In the genomic region with DNA sequence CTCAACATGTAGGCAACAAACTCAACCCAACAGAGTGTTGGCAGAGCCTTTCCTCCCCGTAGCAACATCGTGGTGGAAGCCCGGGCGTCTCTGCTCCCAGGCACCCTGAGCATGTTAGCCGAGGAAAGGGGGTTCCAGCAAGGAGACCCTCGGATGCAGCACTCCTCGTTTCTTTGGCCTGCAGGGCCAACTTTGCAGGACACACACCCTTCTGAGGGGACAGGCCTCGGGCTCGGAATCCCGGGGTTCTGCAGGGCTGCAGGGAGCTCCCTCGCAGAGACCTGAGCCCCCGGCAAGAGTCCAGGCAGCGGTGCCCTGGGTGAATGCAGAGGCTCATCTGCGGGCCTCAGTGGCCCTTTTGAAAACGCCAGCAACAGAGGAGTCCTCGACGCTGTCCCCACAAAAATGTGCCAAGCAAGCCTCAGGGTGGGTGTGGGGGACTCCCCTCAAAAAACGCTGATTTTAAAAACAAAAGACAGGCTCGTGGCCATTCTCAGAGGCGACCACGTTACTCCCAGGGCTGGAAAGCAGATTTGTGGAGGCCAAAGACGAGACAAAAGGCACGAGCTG, we compare ENCODE assay signal across 1 cellular context.
TF ChIP-seq lines count a peak whose summit lies in the region.

No MANE protein-coding gene starts in this region.

TF ChIP-seq in SK-N-SH, 30 proteins besides CTCF, POLR2A, EP300 and RAD21 (continued from another document):
- TF ChIP-seq, protein P1, sequence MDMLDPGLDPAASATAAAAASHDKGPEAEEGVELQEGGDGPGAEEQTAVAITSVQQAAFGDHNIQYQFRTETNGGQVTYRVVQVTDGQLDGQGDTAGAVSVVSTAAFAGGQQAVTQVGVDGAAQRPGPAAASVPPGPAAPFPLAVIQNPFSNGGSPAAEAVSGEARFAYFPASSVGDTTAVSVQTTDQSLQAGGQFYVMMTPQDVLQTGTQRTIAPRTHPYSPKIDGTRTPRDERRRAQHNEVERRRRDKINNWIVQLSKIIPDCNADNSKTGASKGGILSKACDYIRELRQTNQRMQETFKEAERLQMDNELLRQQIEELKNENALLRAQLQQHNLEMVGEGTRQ (IDR thresholded peaks at IDR 0.05; ENCODE audit: borderline replicate concordance, low read depth, low read length): no peak
- no peak for TF ChIP-seq RXRA (IDR thresholded peaks at IDR 0.05; ENCODE audit: borderline replicate concordance, low read depth)
- TF ChIP-seq, protein P2, sequence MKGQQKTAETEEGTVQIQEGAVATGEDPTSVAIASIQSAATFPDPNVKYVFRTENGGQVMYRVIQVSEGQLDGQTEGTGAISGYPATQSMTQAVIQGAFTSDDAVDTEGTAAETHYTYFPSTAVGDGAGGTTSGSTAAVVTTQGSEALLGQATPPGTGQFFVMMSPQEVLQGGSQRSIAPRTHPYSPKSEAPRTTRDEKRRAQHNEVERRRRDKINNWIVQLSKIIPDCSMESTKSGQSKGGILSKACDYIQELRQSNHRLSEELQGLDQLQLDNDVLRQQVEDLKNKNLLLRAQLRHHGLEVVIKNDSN (IDR thresholded peaks at IDR 0.05; ENCODE audit: borderline replicate concordance, low read depth): no peak
- no peak for TF ChIP-seq TAF1 (IDR thresholded peaks at IDR 0.05; ENCODE audit: borderline replicate concordance, low read depth, low read length)
